Comparison of ENCODE assay signal across 36 cellular contexts in the genomic region with DNA sequence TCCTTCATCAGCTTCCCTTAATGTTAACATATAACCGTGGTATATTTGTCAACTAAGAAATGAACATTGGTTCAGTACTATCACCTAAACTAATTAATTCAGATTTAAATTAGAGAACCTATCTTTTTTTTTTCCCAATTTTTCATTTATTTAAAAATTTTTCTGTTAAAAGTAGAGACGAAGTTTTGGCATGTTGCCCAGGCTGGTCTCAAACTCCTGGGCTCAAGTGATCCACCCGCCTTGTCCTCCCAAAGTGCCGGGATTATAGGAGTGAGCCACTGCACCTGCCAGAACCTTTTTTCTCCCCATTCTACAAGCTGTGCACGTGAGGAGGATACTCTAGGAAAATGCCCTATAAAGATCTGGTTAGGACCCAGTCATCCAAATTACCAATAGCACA.
"Had no signal": no experiment of that assay in that cellular context is flagged by ENCODE, and none has a peak within 500 bp of the region (broad histone marks: within the 10 kb centered on the region; RNA-seq: fewer than 3 reads in every experiment).

No MANE protein-coding gene starts in this region.

- FAIRE-seq: bronchial epithelial cell, TTC549 had no signal

- H3K4me3 Mint-ChIP-seq: activated B cell treated with CpG ODN at 0.5 μM for 24 hours; activated CD4-positive, alpha-beta memory T cell treated with anti-CD3 and anti-CD28 coated beads for 36 hours; activated CD4-positive, alpha-beta T cell treated with anti-CD3 and anti-CD28 coated beads, Interleukin-2, amount 10 ng/mL, durations not matched to agents 24 days and 14 days; activated CD8-positive, alpha-beta T cell treated with anti-CD3 and anti-CD28 coated beads for 36 hours; activated naive CD4-positive, alpha-beta T cell treated with anti-CD3 and anti-CD28 coated beads, Interleukin-2, amount 10 ng/mL, durations not matched to agents 7 days and 5 days; activated naive CD8-positive, alpha-beta T cell treated with anti-CD3 and anti-CD28 coated beads, Interleukin-2, amount 10 ng/mL, durations not matched to agents 7 days and 5 days; activated naive CD8-positive, alpha-beta T cell treated with anti-CD3 and anti-CD28 coated beads, Interleukin-2, amount 50 U/mL, for 24 hours; activated T-cell treated with anti-CD3 and anti-CD28 coated beads, Interleukin-2, amount 50 U/mL, for 4 hours; activated T-cell treated with anti-CD3 and anti-CD28 coated beads, Interleukin-2, amount 50 U/mL, for 72 hours; T-cell; T-helper 2 cell treated with Interferon-gamma antibody and Interleukin-4, amounts not matched to agents 5 μg/mL and 100 μg/mL, for 36 hours had no signal

- ATAC-seq: activated CD8-positive, alpha-beta T cell treated with anti-CD3 and anti-CD28 coated beads for 36 hours; activated naive CD8-positive, alpha-beta T cell treated with anti-CD3 and anti-CD28 coated beads, Interleukin-2, amount 50 U/mL, for 24 hours; activated T-cell treated with anti-CD3 and anti-CD28 coated beads, Interleukin-2, amount 50 U/mL, for 4 hours; activated T-cell treated with anti-CD3 and anti-CD28 coated beads, Interleukin-2, amount 50 U/mL, for 72 hours; T-cell had no signal

- H3K27me3 Mint-ChIP-seq: activated B cell treated with CpG ODN at 0.5 μM for 24 hours; activated CD4-positive, alpha-beta memory T cell treated with anti-CD3 and anti-CD28 coated beads for 36 hours; activated CD4-positive, alpha-beta T cell treated with anti-CD3 and anti-CD28 coated beads, Interleukin-2, amount 10 ng/mL, durations not matched to agents 24 days and 14 days; activated CD8-positive, alpha-beta T cell treated with anti-CD3 and anti-CD28 coated beads for 36 hours; activated naive CD4-positive, alpha-beta T cell treated with anti-CD3 and anti-CD28 coated beads, Interleukin-2, amount 10 ng/mL, durations not matched to agents 7 days and 5 days; activated naive CD4-positive, alpha-beta T cell treated with anti-CD3 and anti-CD28 coated beads, Interleukin-2, amount 50 U/mL, for 24 hours; activated naive CD8-positive, alpha-beta T cell; activated naive CD8-positive, alpha-beta T cell treated with anti-CD3 and anti-CD28 coated beads, Interleukin-2, amount 10 ng/mL, durations not matched to agents 7 days and 5 days; activated naive CD8-positive, alpha-beta T cell treated with anti-CD3 and anti-CD28 coated beads, Interleukin-2, amount 50 U/mL, for 24 hours; brain; T-cell had no signal

- H3K4me3 ChIP-seq: ascending aorta, cardiac muscle cell had no signal

- H3K27ac ChIP-seq: ascending aorta, cardiac muscle cell, VCaP had no signal

- DNase-seq: activated B cell treated with CpG ODN at 0.5 μM for 24 hours; activated CD4-positive, alpha-beta memory T cell treated with anti-CD3 and anti-CD28 coated beads for 36 hours; activated CD4-positive, alpha-beta T cell treated with anti-CD3 and anti-CD28 coated beads for 4 hours; activated CD4-positive, alpha-beta T cell treated with anti-CD3 and anti-CD28 coated beads, Interleukin-2, amount 10 ng/mL, durations not matched to agents 24 days and 14 days; activated CD4-positive, alpha-beta T cell treated with anti-CD3 and anti-CD28 coated beads, Interleukin-2, amount 50 U/mL, for 1 hour; activated CD4-positive, alpha-beta T cell treated with anti-CD3 and anti-CD28 coated beads, Interleukin-2, amount 50 U/mL, for 4 hours; activated CD4-positive, CD25-positive, alpha-beta regulatory T cell treated with anti-CD3 and anti-CD28 coated beads, Interleukin-2, amount 50 U/mL, for 72 hours; activated CD8-positive, alpha-beta memory T cell treated with anti-CD3 and anti-CD28 coated beads, Interleukin-2, amount 50 U/mL, for 4 hours; activated CD8-positive, alpha-beta T cell treated with anti-CD3 and anti-CD28 coated beads for 36 hours; activated effector memory CD4-positive, alpha-beta T cell treated with Interleukin-2 at 50 U/mL for 16 hours; activated gamma-delta T cell; activated naive CD4-positive, alpha-beta T cell treated with anti-CD3 and anti-CD28 coated beads, Interleukin-2, amount 10 ng/mL, durations not matched to agents 7 days and 5 days; activated naive CD4-positive, alpha-beta T cell treated with Interleukin-2 at 50 U/mL for 16 hours; activated naive CD8-positive, alpha-beta T cell treated with anti-CD3 and anti-CD28 coated beads, Interleukin-2, amount 10 ng/mL, durations not matched to agents 7 days and 5 days; activated naive CD8-positive, alpha-beta T cell treated with anti-CD3 and anti-CD28 coated beads, Interleukin-2, amount 50 U/mL, for 24 hours; activated T-cell treated with anti-CD3 and anti-CD28 coated beads for 4 hours; activated T-cell treated with anti-CD3 and anti-CD28 coated beads, Interleukin-2, amount 50 U/mL, for 1 hour; activated T-cell treated with anti-CD3 and anti-CD28 coated beads, Interleukin-2, amount 50 U/mL, for 4 hours; activated T-cell treated with anti-CD3 and anti-CD28 coated beads, Interleukin-2, amount 50 U/mL, for 72 hours; amygdala; anterior cingulate cortex; caudate nucleus; T-cell; T-helper 2 cell; T-helper 9 cell had no signal

- H3K27me3 ChIP-seq: ascending aorta, cardiac muscle cell had no signal

- H3K27ac Mint-ChIP-seq: activated B cell treated with CpG ODN at 0.5 μM for 24 hours; activated CD4-positive, alpha-beta memory T cell treated with anti-CD3 and anti-CD28 coated beads for 36 hours; activated CD4-positive, alpha-beta T cell treated with anti-CD3 and anti-CD28 coated beads, Interleukin-2, amount 10 ng/mL, durations not matched to agents 24 days and 14 days; activated naive CD4-positive, alpha-beta T cell treated with anti-CD3 and anti-CD28 coated beads, Interleukin-2, amount 10 ng/mL, durations not matched to agents 7 days and 5 days; activated naive CD8-positive, alpha-beta T cell treated with anti-CD3 and anti-CD28 coated beads, Interleukin-2, amount 10 ng/mL, durations not matched to agents 7 days and 5 days; activated naive CD8-positive, alpha-beta T cell treated with anti-CD3 and anti-CD28 coated beads, Interleukin-2, amount 50 U/mL, for 24 hours; activated T-cell treated with anti-CD3 and anti-CD28 coated beads, Interleukin-2, amount 50 U/mL, for 72 hours; activated T-helper 1 cell treated with anti-CD3 and anti-CD28 coated beads, Interleukin-12 subunit alpha, Interleukin-12 subunit beta, Interleukin-2, Interleukin-4 antibody, amounts not matched to agents 30 ng/mL and 10 ng/mL and 1 ng/mL, durations not matched to agents 14 hours and 24 hours and 36 hours; activated T-helper 2 cell treated with anti-CD3 and anti-CD28 coated beads, Interferon-gamma antibody, Interleukin-2, Interleukin-4, amounts not matched to agents 10 μg/mL and 5 μg/mL and 100 μg/mL, durations not matched to agents 14 hours and 24 hours and 36 hours; T-cell; T-helper 2 cell treated with Interferon-gamma antibody and Interleukin-4, amounts not matched to agents 5 μg/mL and 100 μg/mL, for 36 hours had no signal

- H3K9me3 ChIP-seq: ascending aorta had no signal
